Comparison of ENCODE assay signal across 21 cellular contexts in genomic region chr3:188106898-188107684, GRCh38.
"Had no signal": no experiment of that assay in that cellular context is flagged by ENCODE, and none has a peak within 500 bp of the region (broad histone marks: within the 10 kb centered on the region; RNA-seq: fewer than 3 reads in every experiment).

No MANE protein-coding gene starts in this region.

- H3K9me3 ChIP-seq: pancreas, sigmoid colon, thyroid gland had no signal

- H3K36me3 Mint-ChIP-seq: T-cell had no signal

- H3K4me3 Mint-ChIP-seq: activated CD4-positive, alpha-beta T cell treated with anti-CD3 and anti-CD28 coated beads, Interleukin-2, amount 10 ng/mL, durations not matched to agents 7 days and 5 days; activated CD8-positive, alpha-beta T cell treated with anti-CD3 and anti-CD28 coated beads, Interleukin-2, amount 10 ng/mL, durations not matched to agents 7 days and 5 days; activated naive CD4-positive, alpha-beta T cell treated with anti-CD3 and anti-CD28 coated beads, Interleukin-2, amount 10 ng/mL, durations not matched to agents 7 days and 5 days; activated naive CD8-positive, alpha-beta T cell treated with anti-CD3 and anti-CD28 coated beads, Interleukin-2, amount 50 U/mL, for 24 hours; activated T-cell treated with anti-CD3 and anti-CD28 coated beads, Interleukin-2, amount 50 U/mL, for 4 hours; T-cell had no signal

- H3K27ac Mint-ChIP-seq: activated CD4-positive, alpha-beta T cell treated with anti-CD3 and anti-CD28 coated beads, Interleukin-2, amount 10 ng/mL, durations not matched to agents 7 days and 5 days; activated CD8-positive, alpha-beta T cell treated with anti-CD3 and anti-CD28 coated beads, Interleukin-2, amount 10 ng/mL, durations not matched to agents 7 days and 5 days; activated naive CD4-positive, alpha-beta T cell treated with anti-CD3 and anti-CD28 coated beads, Interleukin-2, amount 10 ng/mL, durations not matched to agents 7 days and 5 days; activated naive CD8-positive, alpha-beta T cell treated with anti-CD3 and anti-CD28 coated beads, Interleukin-2, amount 50 U/mL, for 24 hours; T-cell had no signal

- H3K4me3 ChIP-seq: dorsolateral prefrontal cortex, pancreas, sigmoid colon, thyroid gland had no signal

- H3K27me3 Mint-ChIP-seq: activated naive CD8-positive, alpha-beta T cell treated with anti-CD3 and anti-CD28 coated beads, Interleukin-2, amount 50 U/mL, for 24 hours; T-cell had no signal

- DNase-seq: activated CD4-positive, alpha-beta T cell treated with anti-CD3 and anti-CD28 coated beads, Interleukin-2, amount 10 ng/mL, durations not matched to agents 7 days and 5 days; activated CD8-positive, alpha-beta T cell treated with anti-CD3 and anti-CD28 coated beads, Interleukin-2, amount 10 ng/mL, durations not matched to agents 7 days and 5 days; activated effector memory CD4-positive, alpha-beta T cell treated with Interleukin-2 at 50 U/mL for 16 hours; activated naive CD4-positive, alpha-beta T cell treated with anti-CD3 and anti-CD28 coated beads, Interleukin-2, amount 10 ng/mL, durations not matched to agents 7 days and 5 days; activated naive CD8-positive, alpha-beta T cell treated with anti-CD3 and anti-CD28 coated beads, Interleukin-2, amount 50 U/mL, for 24 hours; activated T-cell treated with anti-CD3 and anti-CD28 coated beads, Interleukin-2, amount 50 U/mL, for 4 hours; anterior cingulate cortex; brain microvascular endothelial cell; central memory CD4-positive, alpha-beta T cell; foreskin fibroblast; kidney; pancreas; sigmoid colon; stimulated activated CD4-positive, alpha-beta T cell treated with anti-CD3 and anti-CD28 coated beads, Interleukin-4, amount 100 ng/mL, for 4 hours; stimulated activated naive CD4-positive, alpha-beta T cell treated with Interleukin-2 at 50 U/mL for 16 hours; T-cell; T-helper 9 cell; thyroid gland had no signal

- H3K27me3 ChIP-seq: brain microvascular endothelial cell, dorsolateral prefrontal cortex, pancreas, sigmoid colon, thyroid gland had no signal

- H3K4me1 ChIP-seq: pancreas, sigmoid colon had no signal

- H3K36me3 ChIP-seq: brain microvascular endothelial cell, pancreas, sigmoid colon, thyroid gland had no signal

- H3K9me3 Mint-ChIP-seq: activated naive CD8-positive, alpha-beta T cell treated with anti-CD3 and anti-CD28 coated beads, Interleukin-2, amount 50 U/mL, for 24 hours; activated T-cell treated with anti-CD3 and anti-CD28 coated beads, Interleukin-2, amount 50 U/mL, for 4 hours; T-cell had no signal

- H3K27ac ChIP-seq: brain microvascular endothelial cell, dorsolateral prefrontal cortex, epithelial cell of prostate, pancreas, sigmoid colon, thyroid gland had no signal

- ATAC-seq: activated CD8-positive, alpha-beta T cell treated with anti-CD3 and anti-CD28 coated beads, Interleukin-2, amount 10 ng/mL, durations not matched to agents 7 days and 5 days; activated naive CD8-positive, alpha-beta T cell treated with anti-CD3 and anti-CD28 coated beads, Interleukin-2, amount 50 U/mL, for 24 hours; activated T-cell treated with anti-CD3 and anti-CD28 coated beads, Interleukin-2, amount 50 U/mL, for 4 hours; left lobe of liver; pancreas; T-cell had no signal
